ENCODE assay signal across 19 cellular contexts in genomic region chr1:155131846-155132245, GRCh38. TPM values are rescaled to one million over a fixed set of nuclear protein-coding genes. Genes with fewer than 3 reads are reported as not detected.
DNase-seq lines count a peak whose midpoint lies in the region; ATAC-seq and TF ChIP-seq lines count a peak whose summit lies in the region.
"Had no signal": no experiment of that assay in that cellular context is flagged by ENCODE, and none has a peak within 500 bp of the region (broad histone marks: within the 10 kb centered on the region; RNA-seq: fewer than 3 reads in every experiment).

No MANE protein-coding gene starts in this region.

- TF ChIP-seq CTCF in colonic mucosa (IDR thresholded peaks at IDR 0.05) (no peak), thyroid gland (IDR thresholded peaks at IDR 0.05) (no peak)

- peak overlapping the region in 1 of 2 donors; percentile 100 for H3K9ac ChIP-seq in colonic mucosa (ENCODE audit: low read depth in 2 of 2, low read length in 2 of 2)

- H3K27ac ChIP-seq in colonic mucosa = peak overlapping the region; percentile 92
- H3K27ac ChIP-seq in thyroid gland = peak overlapping the region; percentile 46 to 98 (median 96)

- POLR2A ChIA-PET in activated naive CD8-positive, alpha-beta T cell treated with anti-CD3 and anti-CD28 coated beads, Interleukin-2, amount 10 ng/mL, durations not matched to agents 7 days and 5 days (lab: Charles Lee) = no interaction called here

- TF ChIP-seq POLR2A in thyroid gland (IDR thresholded peaks at IDR 0.05) = no peak

- H3K4me3 Mint-ChIP-seq in activated naive CD8-positive, alpha-beta T cell treated with anti-CD3 and anti-CD28 coated beads, Interleukin-2, amount 10 ng/mL, durations not matched to agents 7 days and 5 days = no peak overlapping the region
- H3K4me3 Mint-ChIP-seq in activated naive CD8-positive, alpha-beta T cell treated with anti-CD3 and anti-CD28 coated beads, Interleukin-2, amount 50 U/mL, for 24 hours = no peak overlapping the region
- H3K4me3 Mint-ChIP-seq in stimulated activated memory B cell treated with anti-CD40 and anti-IgM and Interleukin-4, amounts not matched to agents 10 μg/mL and 1 μg/mL and 100 μg/mL, for 72 hours = no peak overlapping the region
- H3K4me3 Mint-ChIP-seq: natural killer cell had no signal

- H3K27me3 ChIP-seq in colonic mucosa (peaks cover 4% of the 10 kb centered on the region), thyroid gland (no peaks in the 10 kb centered on the region)

- H3K4me1 ChIP-seq in colonic mucosa (peaks cover 20% of the 10 kb centered on the region), thyroid gland (peaks cover 59 to 60% of the 10 kb centered on the region in 2 donors)

- 56 to 60% methylated on average over 2 of the region's 2 CpGs for WGBS in thyroid gland, 2 donors

- H3K9me3 ChIP-seq in colonic mucosa = no peaks in the 10 kb centered on the region
- H3K9me3 ChIP-seq in thyroid gland = no peaks in the 10 kb centered on the region
- H3K9me3 ChIP-seq: MG63 had no signal

- peaks cover 6% of the 10 kb centered on the region for H3K36me3 ChIP-seq in colonic mucosa
- H3K36me3 ChIP-seq in thyroid gland = peaks cover 33 to 36% of the 10 kb centered on the region in 2 donors

- no peak for DNase-seq in activated naive CD8-positive, alpha-beta T cell treated with anti-CD3 and anti-CD28 coated beads, Interleukin-2, amount 10 ng/mL, durations not matched to agents 7 days and 5 days
- DNase-seq in activated naive CD8-positive, alpha-beta T cell treated with anti-CD3 and anti-CD28 coated beads, Interleukin-2, amount 50 U/mL, for 24 hours = no peak
- DNase-seq in colonic mucosa (no peak), lung microvascular endothelial cell (ENCODE audit: low read depth in 2 of 2) (peak; percentile 12), thyroid gland (no peak)
- DNase-seq in activated CD8-positive, alpha-beta memory T cell treated with anti-CD3 and anti-CD28 coated beads for 24 hours = no peak
- DNase-seq: activated CD4-positive, alpha-beta T cell treated with anti-CD3 and anti-CD28 coated beads for 48 hours; effector CD8-positive, alpha-beta T cell; foreskin fibroblast; MG63; natural killer cell; NCI-H2107; SHP77; stimulated activated CD4-positive, alpha-beta T cell treated with anti-CD3 and anti-CD28 coated beads, Interleukin-4, amount 100 ng/mL, for 24 hours; T-helper 9 cell had no signal

- peak overlapping the region; percentile 28 for H3K27ac Mint-ChIP-seq in activated naive CD8-positive, alpha-beta T cell treated with anti-CD3 and anti-CD28 coated beads, Interleukin-2, amount 10 ng/mL, durations not matched to agents 7 days and 5 days
- H3K27ac Mint-ChIP-seq in activated naive CD8-positive, alpha-beta T cell treated with anti-CD3 and anti-CD28 coated beads, Interleukin-2, amount 50 U/mL, for 24 hours = no peak overlapping the region
- H3K27ac Mint-ChIP-seq in stimulated activated memory B cell treated with anti-CD40 and anti-IgM and Interleukin-4, amounts not matched to agents 10 μg/mL and 1 μg/mL and 100 μg/mL, for 72 hours = no peak overlapping the region
- H3K27ac Mint-ChIP-seq: natural killer cell had no signal

- no peak for ATAC-seq in activated naive CD8-positive, alpha-beta T cell treated with anti-CD3 and anti-CD28 coated beads, Interleukin-2, amount 10 ng/mL, durations not matched to agents 7 days and 5 days (ENCODE audit: low read depth)
- no peak for ATAC-seq in activated naive CD8-positive, alpha-beta T cell treated with anti-CD3 and anti-CD28 coated beads, Interleukin-2, amount 50 U/mL, for 24 hours
- ATAC-seq in GM18867 (IDR thresholded peaks at IDR 0.05; ENCODE audit: unreplicated experiment) = no peak
- ATAC-seq in stimulated activated memory B cell treated with anti-CD40 and anti-IgM and Interleukin-4, amounts not matched to agents 10 μg/mL and 1 μg/mL and 100 μg/mL, for 72 hours = no peak
- ATAC-seq: natural killer cell, sciatic nerve had no signal

- peaks cover 3% of the 10 kb centered on the region for H3K36me3 Mint-ChIP-seq in activated naive CD8-positive, alpha-beta T cell treated with anti-CD3 and anti-CD28 coated beads, Interleukin-2, amount 10 ng/mL, durations not matched to agents 7 days and 5 days
- no peaks in the 10 kb centered on the region for H3K36me3 Mint-ChIP-seq in activated naive CD8-positive, alpha-beta T cell treated with anti-CD3 and anti-CD28 coated beads, Interleukin-2, amount 50 U/mL, for 24 hours (ENCODE audit: low read depth)
- H3K36me3 Mint-ChIP-seq in stimulated activated memory B cell treated with anti-CD40 and anti-IgM and Interleukin-4, amounts not matched to agents 10 μg/mL and 1 μg/mL and 100 μg/mL, for 72 hours = no peaks in the 10 kb centered on the region
- H3K36me3 Mint-ChIP-seq: natural killer cell had no signal

- peaks cover 24% of the 10 kb centered on the region for H3K27me3 Mint-ChIP-seq in activated naive CD8-positive, alpha-beta T cell treated with anti-CD3 and anti-CD28 coated beads, Interleukin-2, amount 10 ng/mL, durations not matched to agents 7 days and 5 days
- H3K27me3 Mint-ChIP-seq in activated naive CD8-positive, alpha-beta T cell treated with anti-CD3 and anti-CD28 coated beads, Interleukin-2, amount 50 U/mL, for 24 hours = peaks cover 12% of the 10 kb centered on the region
- peaks cover 41% of the 10 kb centered on the region for H3K27me3 Mint-ChIP-seq in stimulated activated memory B cell treated with anti-CD40 and anti-IgM and Interleukin-4, amounts not matched to agents 10 μg/mL and 1 μg/mL and 100 μg/mL, for 72 hours

- H3K4me3 ChIP-seq in colonic mucosa (no peak overlapping the region), thyroid gland (replicated peaks in 1 of 3) (no peak overlapping the region)
- H3K4me3 ChIP-seq: MG63 had no signal

- intact Hi-C loops in colonic mucosa (cut with DNase I) = no loop called here
- intact Hi-C loops in thyroid gland (cut with DNase I) = loop anchor here (5.0 kb wide), 1 partner anchor 35 kb away; no protein-coding TSS in a partner anchor

- no peaks in the 10 kb centered on the region for H3K9me3 Mint-ChIP-seq in activated naive CD8-positive, alpha-beta T cell treated with anti-CD3 and anti-CD28 coated beads, Interleukin-2, amount 10 ng/mL, durations not matched to agents 7 days and 5 days
- no peaks in the 10 kb centered on the region for H3K9me3 Mint-ChIP-seq in activated naive CD8-positive, alpha-beta T cell treated with anti-CD3 and anti-CD28 coated beads, Interleukin-2, amount 50 U/mL, for 24 hours
- H3K9me3 Mint-ChIP-seq in stimulated activated memory B cell treated with anti-CD40 and anti-IgM and Interleukin-4, amounts not matched to agents 10 μg/mL and 1 μg/mL and 100 μg/mL, for 72 hours = no peaks in the 10 kb centered on the region
- H3K9me3 Mint-ChIP-seq: natural killer cell had no signal

- H3K4me1 Mint-ChIP-seq in activated naive CD8-positive, alpha-beta T cell treated with anti-CD3 and anti-CD28 coated beads, Interleukin-2, amount 10 ng/mL, durations not matched to agents 7 days and 5 days = peaks cover 32% of the 10 kb centered on the region
- H3K4me1 Mint-ChIP-seq in activated naive CD8-positive, alpha-beta T cell treated with anti-CD3 and anti-CD28 coated beads, Interleukin-2, amount 50 U/mL, for 24 hours = peaks cover 41% of the 10 kb centered on the region
- peaks cover 31% of the 10 kb centered on the region for H3K4me1 Mint-ChIP-seq in stimulated activated memory B cell treated with anti-CD40 and anti-IgM and Interleukin-4, amounts not matched to agents 10 μg/mL and 1 μg/mL and 100 μg/mL, for 72 hours

RNA-seq across cellular contexts. Expression of gene SLC50A1, which starts 3.8 kb away (rescaled TPM):
- 10 to 100 TPM; 40.7 to 45.0 TPM for total RNA-seq in activated naive CD8-positive, alpha-beta T cell treated with anti-CD3 and anti-CD28 coated beads, Interleukin-2, amount 10 ng/mL, durations not matched to agents 7 days and 5 days
- total RNA-seq in colonic mucosa = 100 to 1,000 TPM; 102 to 130 TPM
- 36.9 and 41.8 TPM in 2 replicates for total RNA-seq in lung microvascular endothelial cell
- 10 to 100 TPM; 30.9 to 42.2 (median 32.7) TPM for total RNA-seq in thyroid gland

RNA-seq across cellular contexts. Expression of gene EFNA1, which starts 4.2 kb away (rescaled TPM):
- under 1 TPM; 0.25 to 0.48 TPM for total RNA-seq in activated naive CD8-positive, alpha-beta T cell treated with anti-CD3 and anti-CD28 coated beads, Interleukin-2, amount 10 ng/mL, durations not matched to agents 7 days and 5 days
- total RNA-seq in colonic mucosa (100 to 1,000 TPM in 1 of 2 donors, 10 to 100 TPM in 1; 61.3 to 125 TPM), lung microvascular endothelial cell (127 and 129 TPM in 2 replicates), thyroid gland (100 to 1,000 TPM in 1 of 4 donors, 10 to 100 TPM in 3; 56.1 to 129 (median 83.1) TPM)

RNA-seq across cellular contexts. Expression of gene DPM3, which starts 8.5 kb away (rescaled TPM):
- total RNA-seq in activated naive CD8-positive, alpha-beta T cell treated with anti-CD3 and anti-CD28 coated beads, Interleukin-2, amount 10 ng/mL, durations not matched to agents 7 days and 5 days = 10 to 100 TPM; 60.0 to 71.1 TPM
- 100 to 1,000 TPM; 149 to 182 TPM for total RNA-seq in colonic mucosa
- 25.5 and 34.9 TPM in 2 replicates for total RNA-seq in lung microvascular endothelial cell
- total RNA-seq in thyroid gland = 100 to 1,000 TPM in 2 of 4 donors, 10 to 100 TPM in 2; 43.3 to 154 (median 94.8) TPM

RNA-seq across cellular contexts. Expression of gene KRTCAP2, which starts 41.3 kb away (rescaled TPM):
- total RNA-seq in activated naive CD8-positive, alpha-beta T cell treated with anti-CD3 and anti-CD28 coated beads, Interleukin-2, amount 10 ng/mL, durations not matched to agents 7 days and 5 days = 100 to 1,000 TPM; 146 to 170 TPM
- total RNA-seq in colonic mucosa (100 to 1,000 TPM; 140 to 172 TPM), lung microvascular endothelial cell (169 and 232 TPM in 2 replicates), thyroid gland (100 to 1,000 TPM in 3 of 4 donors, 10 to 100 TPM in 1; 79.8 to 263 (median 162) TPM)

RNA-seq across cellular contexts. Expression of gene TRIM46, which starts 41.8 kb away (rescaled TPM):
- 10 to 100 TPM; 12.4 to 13.4 TPM for total RNA-seq in activated naive CD8-positive, alpha-beta T cell treated with anti-CD3 and anti-CD28 coated beads, Interleukin-2, amount 10 ng/mL, durations not matched to agents 7 days and 5 days
- under 1 TPM; 0.10 to 0.19 TPM for total RNA-seq in colonic mucosa
- total RNA-seq in lung microvascular endothelial cell = 1.2 and 2.4 TPM in 2 replicates
- total RNA-seq in thyroid gland = under 1 TPM in 1 of 4 donors, not detected in 3; 0.45 TPM
- total RNA-seq: HT-29 had no signal

Comparison
In these comparisons a context has a peak if more than half of its experiments do, and no peak if none do; other contexts are left out.
1. DNase-seq: peak in lung microvascular endothelial cell (2 of 2); none in activated naive CD8-positive, alpha-beta T cell treated with anti-CD3 and anti-CD28 coated beads, Interleukin-2, amount 10 ng/mL, durations not matched to agents 7 days and 5 days (single experiment), activated naive CD8-positive, alpha-beta T cell treated with anti-CD3 and anti-CD28 coated beads, Interleukin-2, amount 50 U/mL, for 24 hours (single experiment), colonic mucosa (single experiment), thyroid gland (0 of 2) and activated CD8-positive, alpha-beta memory T cell treated with anti-CD3 and anti-CD28 coated beads for 24 hours (single experiment).
2. RNA of gene EFNA1, which starts 4.2 kb away (total RNA-seq): 127 to 129 TPM in lung microvascular endothelial cell, 61.3 to 125 TPM in colonic mucosa and 56.1 to 129 TPM in thyroid gland; 0.25 to 0.48 TPM in activated naive CD8-positive, alpha-beta T cell treated with anti-CD3 and anti-CD28 coated beads, Interleukin-2, amount 10 ng/mL, durations not matched to agents 7 days and 5 days; every median in the first group is over 10 times any median in the second.